In genomic region chr3:152330565-152330964, GRCh38 we compare ENCODE assay signal across 1 cellular context.
A peak's percentile ranks its signal among the peaks of the same experiment; 100 is the strongest.
TF ChIP-seq lines count a peak whose summit lies in the region.

No MANE protein-coding gene starts in this region.

TF ChIP-seq in K562, 482 proteins besides CTCF, POLR2A, EP300 and RAD21 (continued from another document and continues in another):
- TF ChIP-seq E2F8 (IDR thresholded peaks at IDR 0.05; ENCODE audit: low read depth, partially characterized antibody) (peak; percentile 39), XRCC5 (IDR thresholded peaks at IDR 0.05; ENCODE audit: low read depth, low read length) (no peak), RBM15 (IDR thresholded peaks at IDR 0.05; ENCODE audit: insufficient read depth, low read length) (no peak), SLC30A9 (CRISPR knock-in tag; IDR thresholded peaks at IDR 0.05) (no peak), NR2C1 (IDR thresholded peaks at IDR 0.05) (no peak), NR2C1 (tag; IDR thresholded peaks at IDR 0.05) (no peak), NEUROD1 (IDR thresholded peaks at IDR 0.05; ENCODE audit: borderline replicate concordance, low read depth, low read length, partially characterized antibody) (no peak), MEIS2 (IDR thresholded peaks at IDR 0.05; ENCODE audit: partially characterized antibody) (peak; percentile 43), TAL1 (IDR thresholded peaks at IDR 0.05) (peak; percentile 56), CTBP1 (IDR thresholded peaks at IDR 0.05; ENCODE audit: borderline replicate concordance) (0 out of 2 replicates have a peak, but pooled peaks have one; percentile 7), RCOR1 (IDR thresholded peaks at IDR 0.05; ENCODE audit: borderline replicate concordance in 1 of 2, low read depth in 2 of 2, low read length in 2 of 2) (peak in 1 of 2 experiments; percentile 54; a peak in 1 of 4 replicates), STAT5A (IDR thresholded peaks at IDR 0.05; ENCODE audit: borderline replicate concordance, low read length) (peak; percentile 88), TCF3 (CRISPR knock-in tag; IDR thresholded peaks at IDR 0.05) (peak; percentile 71), FOXM1 (IDR thresholded peaks at IDR 0.05; ENCODE audit: low read depth) (peak; percentile 42), FOXM1 (CRISPR knock-in tag; IDR thresholded peaks at IDR 0.05; ENCODE audit: low read depth) (no peak), SMAD3 (CRISPR knock-in tag; conservative IDR thresholded peaks at IDR 0.05) (no peak), ZNF133 (CRISPR knock-in tag; IDR thresholded peaks at IDR 0.05) (no peak), PATZ1 (CRISPR knock-in tag; IDR thresholded peaks at IDR 0.05; ENCODE audit: borderline replicate concordance) (no peak), JUND (IDR thresholded peaks at IDR 0.05; ENCODE audit: borderline replicate concordance, low read depth, low read length) (peak; percentile 51; the same call in 1 of the 2 replicates), JUND (tag; IDR thresholded peaks at IDR 0.05; ENCODE audit: borderline replicate concordance, low read depth, low read length) (peak; percentile 14; the same call in 1 of the 3 replicates), NR2C2 (CRISPR knock-in tag; IDR thresholded peaks at IDR 0.05) (no peak), NR2C2 (tag; IDR thresholded peaks at IDR 0.05) (no peak), RNF2 (IDR thresholded peaks at IDR 0.05) (0 out of 2 replicates have a peak, but pooled peaks have one; percentile 37), EWSR1 (IDR thresholded peaks at IDR 0.05; ENCODE audit: borderline replicate concordance, low read depth, partially characterized antibody) (no peak), ZKSCAN1 (IDR thresholded peaks at IDR 0.05; ENCODE audit: low read depth, low read length) (no peak), ZNF274 (IDR thresholded peaks at IDR 0.05; ENCODE audit: borderline replicate concordance, low read depth, low read length) (no peak), KAT7 (CRISPR knock-in tag; IDR thresholded peaks at IDR 0.05; ENCODE audit: borderline replicate concordance) (no peak), PYGO2 (tag; IDR thresholded peaks at IDR 0.05) (no peak), RHOXF2B (CRISPR knock-in tag; conservative IDR thresholded peaks at IDR 0.05) (no peak), HEY1 (CRISPR knock-in tag; IDR thresholded peaks at IDR 0.05; ENCODE audit: borderline replicate concordance) (no peak), ZBTB17 (CRISPR knock-in tag; IDR thresholded peaks at IDR 0.05) (no peak), POLR2AphosphoS5 (IDR thresholded peaks at IDR 0.05; ENCODE audit: control insufficient read depth, insufficient read depth, low read depth, low read length) (no peak), SOX6 (IDR thresholded peaks at IDR 0.05) (no peak), NCOA4 (IDR thresholded peaks at IDR 0.05; ENCODE audit: partially characterized antibody) (no peak), ZFX (CRISPR knock-in tag; IDR thresholded peaks at IDR 0.05) (no peak), TCFL5 (CRISPR knock-in tag; conservative IDR thresholded peaks at IDR 0.05) (no peak), NCOR1 (IDR thresholded peaks at IDR 0.05) (peak; percentile 57), KHSRP (IDR thresholded peaks at IDR 0.05) (no peak)
- TF ChIP-seq, protein P1, sequence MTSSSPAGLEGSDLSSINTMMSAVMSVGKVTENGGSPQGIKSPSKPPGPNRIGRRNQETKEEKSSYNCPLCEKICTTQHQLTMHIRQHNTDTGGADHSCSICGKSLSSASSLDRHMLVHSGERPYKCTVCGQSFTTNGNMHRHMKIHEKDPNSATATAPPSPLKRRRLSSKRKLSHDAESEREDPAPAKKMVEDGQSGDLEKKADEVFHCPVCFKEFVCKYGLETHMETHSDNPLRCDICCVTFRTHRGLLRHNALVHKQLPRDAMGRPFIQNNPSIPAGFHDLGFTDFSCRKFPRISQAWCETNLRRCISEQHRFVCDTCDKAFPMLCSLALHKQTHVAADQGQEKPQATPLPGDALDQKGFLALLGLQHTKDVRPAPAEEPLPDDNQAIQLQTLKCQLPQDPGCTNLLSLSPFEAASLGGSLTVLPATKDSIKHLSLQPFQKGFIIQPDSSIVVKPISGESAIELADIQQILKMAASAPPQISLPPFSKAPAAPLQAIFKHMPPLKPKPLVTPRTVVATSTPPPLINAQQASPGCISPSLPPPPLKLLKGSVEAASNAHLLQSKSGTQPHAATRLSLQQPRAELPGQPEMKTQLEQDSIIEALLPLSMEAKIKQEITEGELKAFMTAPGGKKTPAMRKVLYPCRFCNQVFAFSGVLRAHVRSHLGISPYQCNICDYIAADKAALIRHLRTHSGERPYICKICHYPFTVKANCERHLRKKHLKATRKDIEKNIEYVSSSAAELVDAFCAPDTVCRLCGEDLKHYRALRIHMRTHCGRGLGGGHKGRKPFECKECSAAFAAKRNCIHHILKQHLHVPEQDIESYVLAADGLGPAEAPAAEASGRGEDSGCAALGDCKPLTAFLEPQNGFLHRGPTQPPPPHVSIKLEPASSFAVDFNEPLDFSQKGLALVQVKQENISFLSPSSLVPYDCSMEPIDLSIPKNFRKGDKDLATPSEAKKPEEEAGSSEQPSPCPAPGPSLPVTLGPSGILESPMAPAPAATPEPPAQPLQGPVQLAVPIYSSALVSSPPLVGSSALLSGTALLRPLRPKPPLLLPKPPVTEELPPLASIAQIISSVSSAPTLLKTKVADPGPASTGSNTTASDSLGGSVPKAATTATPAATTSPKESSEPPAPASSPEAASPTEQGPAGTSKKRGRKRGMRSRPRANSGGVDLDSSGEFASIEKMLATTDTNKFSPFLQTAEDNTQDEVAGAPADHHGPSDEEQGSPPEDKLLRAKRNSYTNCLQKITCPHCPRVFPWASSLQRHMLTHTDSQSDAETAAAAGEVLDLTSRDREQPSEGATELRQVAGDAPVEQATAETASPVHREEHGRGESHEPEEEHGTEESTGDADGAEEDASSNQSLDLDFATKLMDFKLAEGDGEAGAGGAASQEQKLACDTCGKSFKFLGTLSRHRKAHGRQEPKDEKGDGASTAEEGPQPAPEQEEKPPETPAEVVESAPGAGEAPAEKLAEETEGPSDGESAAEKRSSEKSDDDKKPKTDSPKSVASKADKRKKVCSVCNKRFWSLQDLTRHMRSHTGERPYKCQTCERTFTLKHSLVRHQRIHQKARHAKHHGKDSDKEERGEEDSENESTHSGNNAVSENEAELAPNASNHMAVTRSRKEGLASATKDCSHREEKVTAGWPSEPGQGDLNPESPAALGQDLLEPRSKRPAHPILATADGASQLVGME (CRISPR knock-in tag; IDR thresholded peaks at IDR 0.05), result no peak
- TF ChIP-seq, protein P2, sequence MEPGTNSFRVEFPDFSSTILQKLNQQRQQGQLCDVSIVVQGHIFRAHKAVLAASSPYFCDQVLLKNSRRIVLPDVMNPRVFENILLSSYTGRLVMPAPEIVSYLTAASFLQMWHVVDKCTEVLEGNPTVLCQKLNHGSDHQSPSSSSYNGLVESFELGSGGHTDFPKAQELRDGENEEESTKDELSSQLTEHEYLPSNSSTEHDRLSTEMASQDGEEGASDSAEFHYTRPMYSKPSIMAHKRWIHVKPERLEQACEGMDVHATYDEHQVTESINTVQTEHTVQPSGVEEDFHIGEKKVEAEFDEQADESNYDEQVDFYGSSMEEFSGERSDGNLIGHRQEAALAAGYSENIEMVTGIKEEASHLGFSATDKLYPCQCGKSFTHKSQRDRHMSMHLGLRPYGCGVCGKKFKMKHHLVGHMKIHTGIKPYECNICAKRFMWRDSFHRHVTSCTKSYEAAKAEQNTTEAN (CRISPR knock-in tag; IDR thresholded peaks at IDR 0.05), result no peak
- TF ChIP-seq, protein P3, sequence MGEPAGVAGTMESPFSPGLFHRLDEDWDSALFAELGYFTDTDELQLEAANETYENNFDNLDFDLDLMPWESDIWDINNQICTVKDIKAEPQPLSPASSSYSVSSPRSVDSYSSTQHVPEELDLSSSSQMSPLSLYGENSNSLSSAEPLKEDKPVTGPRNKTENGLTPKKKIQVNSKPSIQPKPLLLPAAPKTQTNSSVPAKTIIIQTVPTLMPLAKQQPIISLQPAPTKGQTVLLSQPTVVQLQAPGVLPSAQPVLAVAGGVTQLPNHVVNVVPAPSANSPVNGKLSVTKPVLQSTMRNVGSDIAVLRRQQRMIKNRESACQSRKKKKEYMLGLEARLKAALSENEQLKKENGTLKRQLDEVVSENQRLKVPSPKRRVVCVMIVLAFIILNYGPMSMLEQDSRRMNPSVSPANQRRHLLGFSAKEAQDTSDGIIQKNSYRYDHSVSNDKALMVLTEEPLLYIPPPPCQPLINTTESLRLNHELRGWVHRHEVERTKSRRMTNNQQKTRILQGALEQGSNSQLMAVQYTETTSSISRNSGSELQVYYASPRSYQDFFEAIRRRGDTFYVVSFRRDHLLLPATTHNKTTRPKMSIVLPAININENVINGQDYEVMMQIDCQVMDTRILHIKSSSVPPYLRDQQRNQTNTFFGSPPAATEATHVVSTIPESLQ (CRISPR knock-in tag; IDR thresholded peaks at IDR 0.05), result no peak
- TF ChIP-seq, protein P4, sequence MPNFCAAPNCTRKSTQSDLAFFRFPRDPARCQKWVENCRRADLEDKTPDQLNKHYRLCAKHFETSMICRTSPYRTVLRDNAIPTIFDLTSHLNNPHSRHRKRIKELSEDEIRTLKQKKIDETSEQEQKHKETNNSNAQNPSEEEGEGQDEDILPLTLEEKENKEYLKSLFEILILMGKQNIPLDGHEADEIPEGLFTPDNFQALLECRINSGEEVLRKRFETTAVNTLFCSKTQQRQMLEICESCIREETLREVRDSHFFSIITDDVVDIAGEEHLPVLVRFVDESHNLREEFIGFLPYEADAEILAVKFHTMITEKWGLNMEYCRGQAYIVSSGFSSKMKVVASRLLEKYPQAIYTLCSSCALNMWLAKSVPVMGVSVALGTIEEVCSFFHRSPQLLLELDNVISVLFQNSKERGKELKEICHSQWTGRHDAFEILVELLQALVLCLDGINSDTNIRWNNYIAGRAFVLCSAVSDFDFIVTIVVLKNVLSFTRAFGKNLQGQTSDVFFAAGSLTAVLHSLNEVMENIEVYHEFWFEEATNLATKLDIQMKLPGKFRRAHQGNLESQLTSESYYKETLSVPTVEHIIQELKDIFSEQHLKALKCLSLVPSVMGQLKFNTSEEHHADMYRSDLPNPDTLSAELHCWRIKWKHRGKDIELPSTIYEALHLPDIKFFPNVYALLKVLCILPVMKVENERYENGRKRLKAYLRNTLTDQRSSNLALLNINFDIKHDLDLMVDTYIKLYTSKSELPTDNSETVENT (CRISPR knock-in tag; IDR thresholded peaks at IDR 0.05), result no peak
- TF ChIP-seq, protein P5, sequence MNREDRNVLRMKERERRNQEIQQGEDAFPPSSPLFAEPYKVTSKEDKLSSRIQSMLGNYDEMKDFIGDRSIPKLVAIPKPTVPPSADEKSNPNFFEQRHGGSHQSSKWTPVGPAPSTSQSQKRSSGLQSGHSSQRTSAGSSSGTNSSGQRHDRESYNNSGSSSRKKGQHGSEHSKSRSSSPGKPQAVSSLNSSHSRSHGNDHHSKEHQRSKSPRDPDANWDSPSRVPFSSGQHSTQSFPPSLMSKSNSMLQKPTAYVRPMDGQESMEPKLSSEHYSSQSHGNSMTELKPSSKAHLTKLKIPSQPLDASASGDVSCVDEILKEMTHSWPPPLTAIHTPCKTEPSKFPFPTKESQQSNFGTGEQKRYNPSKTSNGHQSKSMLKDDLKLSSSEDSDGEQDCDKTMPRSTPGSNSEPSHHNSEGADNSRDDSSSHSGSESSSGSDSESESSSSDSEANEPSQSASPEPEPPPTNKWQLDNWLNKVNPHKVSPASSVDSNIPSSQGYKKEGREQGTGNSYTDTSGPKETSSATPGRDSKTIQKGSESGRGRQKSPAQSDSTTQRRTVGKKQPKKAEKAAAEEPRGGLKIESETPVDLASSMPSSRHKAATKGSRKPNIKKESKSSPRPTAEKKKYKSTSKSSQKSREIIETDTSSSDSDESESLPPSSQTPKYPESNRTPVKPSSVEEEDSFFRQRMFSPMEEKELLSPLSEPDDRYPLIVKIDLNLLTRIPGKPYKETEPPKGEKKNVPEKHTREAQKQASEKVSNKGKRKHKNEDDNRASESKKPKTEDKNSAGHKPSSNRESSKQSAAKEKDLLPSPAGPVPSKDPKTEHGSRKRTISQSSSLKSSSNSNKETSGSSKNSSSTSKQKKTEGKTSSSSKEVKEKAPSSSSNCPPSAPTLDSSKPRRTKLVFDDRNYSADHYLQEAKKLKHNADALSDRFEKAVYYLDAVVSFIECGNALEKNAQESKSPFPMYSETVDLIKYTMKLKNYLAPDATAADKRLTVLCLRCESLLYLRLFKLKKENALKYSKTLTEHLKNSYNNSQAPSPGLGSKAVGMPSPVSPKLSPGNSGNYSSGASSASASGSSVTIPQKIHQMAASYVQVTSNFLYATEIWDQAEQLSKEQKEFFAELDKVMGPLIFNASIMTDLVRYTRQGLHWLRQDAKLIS (CRISPR knock-in tag; IDR thresholded peaks at IDR 0.05), result no peak
